ENCODE assay signal across 10 cellular contexts in the genomic region with DNA sequence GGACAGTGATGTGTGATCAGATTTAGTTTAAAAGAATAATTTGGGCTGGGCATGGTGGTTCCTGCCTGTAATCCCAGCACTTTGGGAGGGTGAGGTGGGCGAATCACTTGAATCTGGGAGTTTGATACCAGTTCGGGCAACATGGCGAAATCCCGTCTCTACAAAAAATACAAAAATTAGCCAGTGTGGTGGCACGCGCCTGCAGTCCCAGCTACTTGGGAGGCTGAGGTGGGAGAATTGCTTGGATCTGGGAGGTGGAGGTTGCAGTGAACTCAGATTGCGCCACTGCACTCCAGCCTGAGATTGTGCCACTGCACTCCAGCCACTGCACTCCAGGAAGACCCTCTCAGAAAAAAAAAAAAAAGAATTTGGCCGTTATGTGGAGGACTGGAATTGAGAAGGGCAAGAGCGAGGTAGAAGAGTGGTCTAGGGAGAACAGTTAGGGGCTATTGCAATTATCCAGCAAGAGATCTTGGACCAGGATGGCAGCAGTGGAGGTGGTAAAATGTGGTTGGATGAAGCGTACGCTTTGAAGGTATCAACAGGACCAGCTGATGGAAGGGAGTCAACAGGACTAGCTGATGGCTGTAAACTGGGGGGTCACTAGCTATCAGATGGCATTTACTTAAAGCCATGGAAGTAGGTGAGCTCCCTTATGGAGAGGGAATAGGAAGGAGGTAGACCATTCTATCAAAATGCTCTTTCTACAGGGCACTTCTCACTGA. TPM values are rescaled to one million over a fixed set of nuclear protein-coding genes. Genes with fewer than 3 reads are reported as not detected.
A peak's percentile ranks its signal among the peaks of the same experiment; 100 is the strongest.
DNase-seq lines count a peak whose midpoint lies in the region; ATAC-seq and TF ChIP-seq lines count a peak whose summit lies in the region.
"Had no signal": no experiment of that assay in that cellular context is flagged by ENCODE, and none has a peak within 500 bp of the region (broad histone marks: within the 10 kb centered on the region; RNA-seq: fewer than 3 reads in every experiment).

No MANE protein-coding gene starts in this region.

- DNase-seq in activated naive CD4-positive, alpha-beta T cell treated with anti-CD3 and anti-CD28 coated beads, Interleukin-2, amount 10 ng/mL, durations not matched to agents 7 days and 5 days: no peak
- no peak for DNase-seq in activated naive CD4-positive, alpha-beta T cell (lab: John Stamatoyannopoulos, UW)
- DNase-seq in activated CD8-positive, alpha-beta T cell treated with anti-CD3 and anti-CD28 coated beads, Interleukin-2, amount 10 ng/mL, durations not matched to agents 7 days and 5 days: no peak
- peak; percentile 8 to 28 (median 15) for DNase-seq in right lobe of liver
- DNase-seq in thoracic aorta (ENCODE audit: low spot score): no peak
- DNase-seq in stimulated activated CD4-positive, alpha-beta T cell treated with anti-CD3 and anti-CD28 coated beads, Interleukin-4, amount 100 ng/mL, for 1 hour: no peak
- DNase-seq in NCI-H2029 (lab: John Stamatoyannopoulos, UW): no peak
- no peak for DNase-seq in SJCRH30
- DNase-seq: caudate nucleus; stimulated activated CD4-positive, alpha-beta T cell treated with anti-CD3 and anti-CD28 coated beads, Interleukin-2, amount 100 ng/mL, for 48 hours had no signal

- POLR2A ChIA-PET in activated CD8-positive, alpha-beta T cell treated with anti-CD3 and anti-CD28 coated beads, Interleukin-2, amount 10 ng/mL, durations not matched to agents 7 days and 5 days (lab: Charles Lee): interaction anchor here (0.5 to 16.3 kb wide), 5 partner anchors 14 to 194 kb away, joined by 3 to 713 read pairs (median 44); a partner anchor contains a TSS

- H3K4me3 ChIP-seq in right lobe of liver (no peak overlapping the region), thoracic aorta (no peak overlapping the region), SJCRH30 (no peak overlapping the region)

- no peaks in the 10 kb centered on the region for H3K9me3 ChIP-seq in right lobe of liver
- no peaks in the 10 kb centered on the region for H3K9me3 ChIP-seq in thoracic aorta
- H3K9me3 ChIP-seq in SJCRH30 (replicated peaks): no peaks in the 10 kb centered on the region

- no peak for ATAC-seq in activated CD8-positive, alpha-beta T cell treated with anti-CD3 and anti-CD28 coated beads, Interleukin-2, amount 10 ng/mL, durations not matched to agents 7 days and 5 days
- no peak for ATAC-seq in right lobe of liver
- ATAC-seq in thoracic aorta (ENCODE audit: insufficient number of reproducible peaks, low FRiP score, low read depth): no peak

- CTCF ChIA-PET in activated naive CD4-positive, alpha-beta T cell treated with anti-CD3 and anti-CD28 coated beads, Interleukin-2, amount 10 ng/mL, durations not matched to agents 7 days and 5 days (lab: Charles Lee): interaction anchor here (0.7 to 6.9 kb wide), 6 partner anchors 9 to 1440 kb away, joined by 3 to 68 read pairs (median 9); a partner anchor contains a TSS
- CTCF ChIA-PET in activated CD8-positive, alpha-beta T cell treated with anti-CD3 and anti-CD28 coated beads, Interleukin-2, amount 10 ng/mL, durations not matched to agents 7 days and 5 days (lab: Charles Lee): interaction anchor here (1.0 to 4.8 kb wide), 8 partner anchors 8 to 96 kb away, joined by 3 to 46 read pairs (median 6); a partner anchor contains a TSS

- H3K27ac ChIP-seq in right lobe of liver (no peak overlapping the region), thoracic aorta (peak overlapping the region; percentile 91 to 97), SJCRH30 (no peak overlapping the region)

- H3K27me3 ChIP-seq in right lobe of liver (no peaks in the 10 kb centered on the region), thoracic aorta (replicated peaks; ENCODE audit: insufficient read depth) (no peaks in the 10 kb centered on the region), SJCRH30 (no peaks in the 10 kb centered on the region)

- peaks cover 14% of the 10 kb centered on the region for H3K36me3 Mint-ChIP-seq in activated naive CD4-positive, alpha-beta T cell treated with anti-CD3 and anti-CD28 coated beads, Interleukin-2, amount 10 ng/mL, durations not matched to agents 7 days and 5 days
- peaks cover 17% of the 10 kb centered on the region for H3K36me3 Mint-ChIP-seq in activated CD8-positive, alpha-beta T cell treated with anti-CD3 and anti-CD28 coated beads, Interleukin-2, amount 10 ng/mL, durations not matched to agents 7 days and 5 days (ENCODE audit: low read depth)

- no peak for TF ChIP-seq CTCF in right lobe of liver (IDR thresholded peaks at IDR 0.05)
- no peak for TF ChIP-seq CTCF in thoracic aorta (IDR thresholded peaks at IDR 0.05)

- H3K4me1 Mint-ChIP-seq in activated naive CD4-positive, alpha-beta T cell treated with anti-CD3 and anti-CD28 coated beads, Interleukin-2, amount 10 ng/mL, durations not matched to agents 7 days and 5 days: peaks cover 68% of the 10 kb centered on the region
- peaks cover 61% of the 10 kb centered on the region for H3K4me1 Mint-ChIP-seq in activated CD8-positive, alpha-beta T cell treated with anti-CD3 and anti-CD28 coated beads, Interleukin-2, amount 10 ng/mL, durations not matched to agents 7 days and 5 days (ENCODE audit: low read depth)

- H3K36me3 ChIP-seq in right lobe of liver (no peaks in the 10 kb centered on the region), thoracic aorta (peaks cover 8% of the 10 kb centered on the region), SJCRH30 (no peaks in the 10 kb centered on the region)

- WGBS in right lobe of liver (ENCODE audit: insufficient coverage, low coverage, low lambda C conversion rate, missing lambda C conversion rate): 99% methylated on average over 8 of the region's 11 CpGs

- TF ChIP-seq POLR2A in right lobe of liver (IDR thresholded peaks at IDR 0.05): no peak

- H3K9me3 Mint-ChIP-seq in activated naive CD4-positive, alpha-beta T cell treated with anti-CD3 and anti-CD28 coated beads, Interleukin-2, amount 10 ng/mL, durations not matched to agents 7 days and 5 days: no peaks in the 10 kb centered on the region
- no peaks in the 10 kb centered on the region for H3K9me3 Mint-ChIP-seq in activated CD8-positive, alpha-beta T cell treated with anti-CD3 and anti-CD28 coated beads, Interleukin-2, amount 10 ng/mL, durations not matched to agents 7 days and 5 days (ENCODE audit: insufficient read depth)

- peak overlapping the region; percentile 58 for H3K4me3 Mint-ChIP-seq in activated naive CD4-positive, alpha-beta T cell treated with anti-CD3 and anti-CD28 coated beads, Interleukin-2, amount 10 ng/mL, durations not matched to agents 7 days and 5 days
- H3K4me3 Mint-ChIP-seq in activated CD8-positive, alpha-beta T cell treated with anti-CD3 and anti-CD28 coated beads, Interleukin-2, amount 10 ng/mL, durations not matched to agents 7 days and 5 days: peak overlapping the region; percentile 92

- intact Hi-C loops in right lobe of liver (cut with DNase I): no loop called here

- H3K4me1 ChIP-seq in right lobe of liver: peaks cover 0 to 10% (median 0%) of the 10 kb centered on the region in 4 donors
- peaks cover 3 to 36% of the 10 kb centered on the region in 2 donors for H3K4me1 ChIP-seq in thoracic aorta (ENCODE audit: control insufficient read depth in 1 of 2, low read depth in 2 of 2)
- H3K4me1 ChIP-seq in SJCRH30: no peaks in the 10 kb centered on the region

- peak overlapping the region; percentile 100 for H3K27ac Mint-ChIP-seq in activated naive CD4-positive, alpha-beta T cell treated with anti-CD3 and anti-CD28 coated beads, Interleukin-2, amount 10 ng/mL, durations not matched to agents 7 days and 5 days
- peak overlapping the region; percentile 66 for H3K27ac Mint-ChIP-seq in activated CD8-positive, alpha-beta T cell treated with anti-CD3 and anti-CD28 coated beads, Interleukin-2, amount 10 ng/mL, durations not matched to agents 7 days and 5 days

- H3K27me3 Mint-ChIP-seq in activated naive CD4-positive, alpha-beta T cell treated with anti-CD3 and anti-CD28 coated beads, Interleukin-2, amount 10 ng/mL, durations not matched to agents 7 days and 5 days: peaks cover 4% of the 10 kb centered on the region
- H3K27me3 Mint-ChIP-seq in activated CD8-positive, alpha-beta T cell treated with anti-CD3 and anti-CD28 coated beads, Interleukin-2, amount 10 ng/mL, durations not matched to agents 7 days and 5 days (ENCODE audit: low read depth): no peaks in the 10 kb centered on the region

RNA-seq across cellular contexts. Expression of a gene that starts 9.6 kb away (rescaled TPM):
- 1 to 10 TPM; 4.5 to 8.8 TPM for total RNA-seq in activated CD8-positive, alpha-beta T cell treated with anti-CD3 and anti-CD28 coated beads, Interleukin-2, amount 10 ng/mL, durations not matched to agents 7 days and 5 days
- total RNA-seq in right lobe of liver (1 to 10 TPM; 2.6 to 7.5 (median 5.3) TPM), thoracic aorta (10 to 100 TPM; 18.8 to 53.6 TPM)
- 0.43 and 1.4 TPM in 2 replicates for total RNA-seq in SJCRH30 (2014; rRNA removed; shearing (Covaris generic))

RNA-seq across cellular contexts. Expression of a gene that starts 10.8 kb away (rescaled TPM):
- 1 to 10 TPM; 1.8 to 2.3 TPM for total RNA-seq in activated CD8-positive, alpha-beta T cell treated with anti-CD3 and anti-CD28 coated beads, Interleukin-2, amount 10 ng/mL, durations not matched to agents 7 days and 5 days
- total RNA-seq in right lobe of liver: under 1 TPM in 1 of 6 experiments, not detected in 5; 0.26 TPM
- not detected for total RNA-seq in thoracic aorta
- not detected in 2 replicates for total RNA-seq in SJCRH30 (2014; rRNA removed; shearing (Covaris generic))

RNA-seq across cellular contexts. Expression of a gene that starts 17.8 kb away (rescaled TPM):
- total RNA-seq in activated CD8-positive, alpha-beta T cell treated with anti-CD3 and anti-CD28 coated beads, Interleukin-2, amount 10 ng/mL, durations not matched to agents 7 days and 5 days: 10 to 100 TPM; 64.8 to 68.0 TPM
- total RNA-seq in right lobe of liver (1 to 10 TPM; 1.8 to 5.3 (median 3.6) TPM), thoracic aorta (100 to 1,000 TPM; 103 to 142 TPM)
- 8.0 and 11.4 TPM in 2 replicates for total RNA-seq in SJCRH30 (2014; rRNA removed; shearing (Covaris generic))

RNA-seq across cellular contexts. Expression of a gene that starts 25.1 kb away (rescaled TPM):
- total RNA-seq in activated CD8-positive, alpha-beta T cell treated with anti-CD3 and anti-CD28 coated beads, Interleukin-2, amount 10 ng/mL, durations not matched to agents 7 days and 5 days: 1 to 10 TPM; 1.3 to 1.4 TPM
- total RNA-seq in right lobe of liver (under 1 TPM; 0.19 to 0.68 (median 0.35) TPM), thoracic aorta (1 to 10 TPM in 1 of 2 donors, under 1 TPM in 1; 0.95 to 1.3 TPM)
- total RNA-seq in SJCRH30 (2014; rRNA removed; shearing (Covaris generic)): 1.3 and 1.8 TPM in 2 replicates

RNA-seq across cellular contexts. Expression of a gene that starts 30.0 kb away (rescaled TPM):
- total RNA-seq in activated CD8-positive, alpha-beta T cell treated with anti-CD3 and anti-CD28 coated beads, Interleukin-2, amount 10 ng/mL, durations not matched to agents 7 days and 5 days: under 1 TPM; 0.26 to 0.42 TPM
- total RNA-seq in right lobe of liver (under 1 TPM in 2 of 6 experiments, not detected in 4; 0.13 to 0.32 TPM), thoracic aorta (1 to 10 TPM in 1 of 2 donors, not detected in 1; 4.1 TPM)
- not detected in 2 replicates for total RNA-seq in SJCRH30 (2014; rRNA removed; shearing (Covaris generic))

Comparison
In these comparisons a context has a peak if more than half of its experiments do, and no peak if none do; other contexts are left out.
1. DNase-seq: peak in right lobe of liver (3 of 3); none in activated naive CD4-positive, alpha-beta T cell treated with anti-CD3 and anti-CD28 coated beads, Interleukin-2, amount 10 ng/mL, durations not matched to agents 7 days and 5 days (single experiment), activated naive CD4-positive, alpha-beta T cell (0 of 4), activated CD8-positive, alpha-beta T cell treated with anti-CD3 and anti-CD28 coated beads, Interleukin-2, amount 10 ng/mL, durations not matched to agents 7 days and 5 days (single experiment), thoracic aorta (single experiment), stimulated activated CD4-positive, alpha-beta T cell treated with anti-CD3 and anti-CD28 coated beads, Interleukin-4, amount 100 ng/mL, for 1 hour (single experiment), NCI-H2029 (single experiment) and SJCRH30 (0 of 2).
2. H3K27ac ChIP-seq: peak in thoracic aorta (2 of 2); none in right lobe of liver (0 of 3) and SJCRH30 (single experiment).